ENCODE assay signal across 13 cellular contexts in genomic region chr2:197071790-197072436, GRCh38.
A peak's percentile ranks its signal among the peaks of the same experiment; 100 is the strongest.
DNase-seq lines count a peak whose midpoint lies in the region; ATAC-seq and TF ChIP-seq lines count a peak whose summit lies in the region.
"Had no signal": no experiment of that assay in that cellular context is flagged by ENCODE, and none has a peak within 500 bp of the region (broad histone marks: within the 10 kb centered on the region; RNA-seq: fewer than 3 reads in every experiment).

No MANE protein-coding gene starts in this region.

- H3K27me3 Mint-ChIP-seq in CD14-positive monocyte (ENCODE audit: low read depth in 3 of 3) (no peaks in the 10 kb centered on the region), IgD-negative memory B cell (no peaks in the 10 kb centered on the region), natural killer cell (ENCODE audit: low read depth in 2 of 2) (no peaks in the 10 kb centered on the region)
- no peaks in the 10 kb centered on the region for H3K27me3 Mint-ChIP-seq in activated naive CD8-positive, alpha-beta T cell treated with anti-CD3 and anti-CD28 coated beads, Interleukin-2, amount 50 U/mL, for 24 hours

- no peak for DNase-seq in CD14-positive monocyte (ENCODE audit: low spot score)
- no peak for DNase-seq in activated naive CD8-positive, alpha-beta T cell treated with anti-CD3 and anti-CD28 coated beads, Interleukin-2, amount 50 U/mL, for 24 hours
- DNase-seq in natural killer cell = no peak
- no peak for DNase-seq in putamen (ENCODE audit: low spot score)
- no peak for DNase-seq in spleen
- DNase-seq: activated CD4-positive, alpha-beta T cell treated with anti-CD3 and anti-CD28 coated beads for 1 hour; body of pancreas; midbrain; NCI-H187; SHP77 had no signal

- H3K27me3 ChIP-seq in spleen (replicated peaks in 1 of 7) = no peaks in the 10 kb centered on the region
- H3K27me3 ChIP-seq: body of pancreas had no signal

- peaks cover 0 to 20% (median 5%) of the 10 kb centered on the region in 6 donors for H3K4me1 ChIP-seq in spleen
- H3K4me1 ChIP-seq: body of pancreas had no signal

- WGBS in spleen, 5 donors = 71 to 94% (median 78%) methylated on average over 1 of the region's 1 CpG

- H3K9me3 Mint-ChIP-seq in CD14-positive monocyte (peaks cover 0 to 6% (median 2%) of the 10 kb centered on the region in 7 donors), IgD-negative memory B cell (peaks cover 2 to 7% (median 4%) of the 10 kb centered on the region in 3 donors), natural killer cell (peaks cover 0 to 4% of the 10 kb centered on the region in 2 donors)
- peaks cover 7% of the 10 kb centered on the region for H3K9me3 Mint-ChIP-seq in activated naive CD8-positive, alpha-beta T cell treated with anti-CD3 and anti-CD28 coated beads, Interleukin-2, amount 50 U/mL, for 24 hours

- ATAC-seq in activated naive CD8-positive, alpha-beta T cell treated with anti-CD3 and anti-CD28 coated beads, Interleukin-2, amount 50 U/mL, for 24 hours = no peak
- ATAC-seq in natural killer cell (no peak), HG03196 (IDR thresholded peaks at IDR 0.05; ENCODE audit: unreplicated experiment) (no peak)
- ATAC-seq: body of pancreas had no signal

- H3K4me3 ChIP-seq in spleen = no peak overlapping the region
- H3K4me3 ChIP-seq: body of pancreas, skin epidermis had no signal

- TF ChIP-seq CTCF in CD14-positive monocyte (IDR thresholded peaks at IDR 0.05) (no peak), natural killer cell (IDR thresholded peaks at IDR 0.05) (no peak), spleen (IDR thresholded peaks at IDR 0.05 in 8 of 11, conservative IDR thresholded peaks at IDR 0.05 in 3 of 11) (no peak)

- peaks cover 0 to 79% (median 20%) of the 10 kb centered on the region in 6 donors for H3K36me3 ChIP-seq in spleen

- H3K4me1 Mint-ChIP-seq in CD14-positive monocyte (peaks cover 4% of the 10 kb centered on the region), IgD-negative memory B cell (peaks cover 18 to 28% (median 23%) of the 10 kb centered on the region in 3 donors), natural killer cell (peaks cover 41 to 44% of the 10 kb centered on the region in 2 donors)
- peaks cover 56% of the 10 kb centered on the region for H3K4me1 Mint-ChIP-seq in activated naive CD8-positive, alpha-beta T cell treated with anti-CD3 and anti-CD28 coated beads, Interleukin-2, amount 50 U/mL, for 24 hours

- H3K27ac Mint-ChIP-seq in CD14-positive monocyte (peak overlapping the region in 5 of 7 donors; percentile 1 to 82 (median 41)), IgD-negative memory B cell (peak overlapping the region; percentile 55 to 85 (median 68)), natural killer cell (peak overlapping the region; percentile 77 to 82)
- H3K27ac Mint-ChIP-seq in activated naive CD8-positive, alpha-beta T cell treated with anti-CD3 and anti-CD28 coated beads, Interleukin-2, amount 50 U/mL, for 24 hours = peak overlapping the region; percentile 73

- H3K9me3 ChIP-seq in spleen = peaks cover 0 to 9% (median 0%) of the 10 kb centered on the region in 8 donors
- H3K9me3 ChIP-seq: body of pancreas had no signal

- TF ChIP-seq POLR2A in spleen (IDR thresholded peaks at IDR 0.05) = no peak

- intact Hi-C loops in CD14-positive monocyte (cut with micrococcal nuclease) (loop anchor here in 1 of 2 donors (10.0 kb wide), 1 partner anchor 313 kb away; no protein-coding TSS in a partner anchor), natural killer cell (cut with micrococcal nuclease) (no loop called here), spleen (cut with DNase I; ENCODE audit: low total_unique reads) (no loop called here)

- peak overlapping the region in 2 of 8 donors; percentile 1 to 31 for H3K27ac ChIP-seq in spleen
- H3K27ac ChIP-seq: body of pancreas had no signal

- H3K4me3 Mint-ChIP-seq in CD14-positive monocyte (no peak overlapping the region), IgD-negative memory B cell (peak overlapping the region in 1 of 4 donors; percentile 66), natural killer cell (no peak overlapping the region)
- no peak overlapping the region for H3K4me3 Mint-ChIP-seq in activated naive CD8-positive, alpha-beta T cell treated with anti-CD3 and anti-CD28 coated beads, Interleukin-2, amount 50 U/mL, for 24 hours

- H3K36me3 Mint-ChIP-seq in CD14-positive monocyte (peaks cover 65 to 85% of the 10 kb centered on the region in 2 donors), IgD-negative memory B cell (peaks cover 36% of the 10 kb centered on the region), natural killer cell (peaks cover 20% of the 10 kb centered on the region)
- H3K36me3 Mint-ChIP-seq in activated naive CD8-positive, alpha-beta T cell treated with anti-CD3 and anti-CD28 coated beads, Interleukin-2, amount 50 U/mL, for 24 hours (ENCODE audit: low read depth) = peaks cover 65% of the 10 kb centered on the region
